Comparison of ENCODE assay signal across 21 cellular contexts in genomic region chr1:157194739-157195520, GRCh38.
"Had no signal": no experiment of that assay in that cellular context is flagged by ENCODE, and none has a peak within 500 bp of the region (broad histone marks: within the 10 kb centered on the region; RNA-seq: fewer than 3 reads in every experiment).

No MANE protein-coding gene starts in this region.

- H3K4me1 ChIP-seq: gastrocnemius medialis, psoas muscle, uterus had no signal

- H3K9me3 ChIP-seq: gastrocnemius medialis, heart right ventricle, psoas muscle, tibial artery, uterus had no signal

- H3K4me3 Mint-ChIP-seq: activated B cell treated with CpG ODN at 0.5 μM for 24 hours; activated CD8-positive, alpha-beta T cell treated with anti-CD3 and anti-CD28 coated beads for 36 hours; activated naive CD8-positive, alpha-beta T cell treated with anti-CD3 and anti-CD28 coated beads for 36 hours; activated T-cell treated with anti-CD3 and anti-CD28 coated beads, Interleukin-2, amount 50 U/mL, for 72 hours; brain; central memory CD8-positive, alpha-beta T cell had no signal

- H3K36me3 Mint-ChIP-seq: activated naive CD8-positive, alpha-beta T cell treated with anti-CD3 and anti-CD28 coated beads for 36 hours; brain had no signal

- ATAC-seq: activated CD8-positive, alpha-beta T cell treated with anti-CD3 and anti-CD28 coated beads for 36 hours; activated T-cell treated with anti-CD3 and anti-CD28 coated beads, Interleukin-2, amount 50 U/mL, for 72 hours; gastrocnemius medialis; psoas muscle had no signal

- H3K27ac Mint-ChIP-seq: activated B cell treated with CpG ODN at 0.5 μM for 24 hours; activated CD8-positive, alpha-beta T cell treated with anti-CD3 and anti-CD28 coated beads for 36 hours; activated naive CD8-positive, alpha-beta T cell treated with anti-CD3 and anti-CD28 coated beads for 36 hours; activated T-cell treated with anti-CD3 and anti-CD28 coated beads, Interleukin-2, amount 50 U/mL, for 72 hours; brain had no signal

- H3K36me3 ChIP-seq: gastrocnemius medialis, heart right ventricle, tibial artery, uterus had no signal

- H3K9me3 Mint-ChIP-seq: activated B cell treated with CpG ODN at 0.5 μM for 24 hours; activated CD8-positive, alpha-beta T cell treated with anti-CD3 and anti-CD28 coated beads for 36 hours; activated naive CD8-positive, alpha-beta T cell treated with anti-CD3 and anti-CD28 coated beads for 36 hours; activated T-cell treated with anti-CD3 and anti-CD28 coated beads, Interleukin-2, amount 50 U/mL, for 72 hours; brain; central memory CD8-positive, alpha-beta T cell had no signal

- DNase-seq: activated B cell treated with CpG ODN at 0.5 μM for 24 hours; activated CD4-positive, alpha-beta T cell treated with anti-CD3 and anti-CD28 coated beads for 48 hours; activated CD8-positive, alpha-beta memory T cell treated with anti-CD3 and anti-CD28 coated beads, Interleukin-2, amount 50 U/mL, for 48 hours; activated CD8-positive, alpha-beta T cell treated with anti-CD3 and anti-CD28 coated beads for 36 hours; activated gamma-delta T cell treated with Interleukin-2 at 50 U/mL for 16 hours; activated naive CD8-positive, alpha-beta T cell treated with anti-CD3 and anti-CD28 coated beads for 36 hours; activated T-cell treated with anti-CD3 and anti-CD28 coated beads, Interleukin-2, amount 50 U/mL, for 72 hours; amygdala; cortex of kidney; effector memory CD4-positive, alpha-beta T cell; gastrocnemius medialis; heart right ventricle; midbrain; psoas muscle; stimulated activated CD4-positive, alpha-beta T cell treated with anti-CD3 and anti-CD28 coated beads, Interleukin-12 subunit alpha, Interleukin-12 subunit beta, amount 100 ng/mL, for 4 hours; stimulated activated CD4-positive, alpha-beta T cell treated with anti-CD3 and anti-CD28 coated beads, Interleukin-2, amount 100 ng/mL, for 24 hours; T-helper 2 cell; tibial artery; uterus had no signal

- H3K27ac ChIP-seq: gastrocnemius medialis, heart right ventricle, psoas muscle, tibial artery, uterus had no signal

- H3K4me3 ChIP-seq: gastrocnemius medialis, psoas muscle, tibial artery, uterus had no signal
